ENCODE assay signal across 8 cellular contexts in genomic region chr1:110615548-110616130, GRCh38. TPM values are rescaled to one million over a fixed set of nuclear protein-coding genes. Genes with fewer than 3 reads are reported as not detected.
DNase-seq lines count a peak whose midpoint lies in the region; ATAC-seq and TF ChIP-seq lines count a peak whose summit lies in the region.

No MANE protein-coding gene starts in this region.

- H3K27ac ChIP-seq in Peyer's patch, result no peak overlapping the region
- H3K27ac ChIP-seq in right atrium auricular region, result no peak overlapping the region

- peaks cover 23% of the 10 kb centered on the region for H3K4me1 ChIP-seq in Loucy (ENCODE audit: insufficient read depth, low read length, poor library complexity, severe bottlenecking)
- H3K4me1 ChIP-seq in Peyer's patch, result peaks cover 3 to 10% (median 5%) of the 10 kb centered on the region in 4 donors
- H3K4me1 ChIP-seq in right atrium auricular region, result peaks cover 0 to 17% of the 10 kb centered on the region in 2 donors

- peak; percentile 92 for TF ChIP-seq CTCF in Loucy (conservative IDR thresholded peaks at IDR 0.05; ENCODE audit: low read length)
- peak; percentile 37 to 71 (median 64) for TF ChIP-seq CTCF in Peyer's patch (IDR thresholded peaks at IDR 0.05)
- TF ChIP-seq CTCF in right atrium auricular region (IDR thresholded peaks at IDR 0.05), result peak; percentile 21 to 84
- peak; percentile 88 for TF ChIP-seq CTCF in retinal pigment epithelial cell (conservative IDR thresholded peaks at IDR 0.05; ENCODE audit: low read depth, low read length)

- DNase-seq in EH (ENCODE audit: low read depth) (peak; percentile 65), Peyer's patch (peak in 2 of 3 donors; percentile 58 to 82), amniotic epithelial cell (ENCODE audit: low read depth) (peak; percentile 54), right atrium auricular region (ENCODE audit: low spot score) (no peak), retinal pigment epithelial cell (ENCODE audit: low read depth) (no peak)

- H3K9ac ChIP-seq in Loucy (ENCODE audit: low read depth, low read length, poor library complexity, severe bottlenecking), result no peak overlapping the region

- H3K9me3 ChIP-seq in Loucy (ENCODE audit: insufficient read depth, low read depth, low read length) (no peaks in the 10 kb centered on the region), Peyer's patch (no peaks in the 10 kb centered on the region), right atrium auricular region (no peaks in the 10 kb centered on the region)

- ATAC-seq in GM19455 (IDR thresholded peaks at IDR 0.05; ENCODE audit: unreplicated experiment) (no peak), HG02610 (IDR thresholded peaks at IDR 0.05; ENCODE audit: unreplicated experiment) (no peak)

- H3K4me3 ChIP-seq in Loucy (ENCODE audit: low read length, poor library complexity, severe bottlenecking) (no peak overlapping the region), Peyer's patch (no peak overlapping the region), right atrium auricular region (no peak overlapping the region), retinal pigment epithelial cell (ENCODE audit: low read length) (no peak overlapping the region)

- no peak for TF ChIP-seq POLR2A in Peyer's patch (IDR thresholded peaks at IDR 0.05)

- no peaks in the 10 kb centered on the region for H4K20me1 ChIP-seq in Loucy (ENCODE audit: insufficient read depth, low read length, poor library complexity, severe bottlenecking)

- H3K4me2 ChIP-seq in Loucy (ENCODE audit: low read depth, low read length, poor library complexity, severe bottlenecking), result peak overlapping the region; percentile 57

- H3K9me2 ChIP-seq in Loucy (replicated peaks; ENCODE audit: low read depth, low read length), result no peaks in the 10 kb centered on the region

- H3F3A ChIP-seq in Loucy (ENCODE audit: low read depth), result no peaks in the 10 kb centered on the region

- H3K27me3 ChIP-seq in Loucy (ENCODE audit: insufficient read depth, low read length, poor library complexity, severe bottlenecking) (no peaks in the 10 kb centered on the region), Peyer's patch (no peaks in the 10 kb centered on the region), right atrium auricular region (no peaks in the 10 kb centered on the region)

- H3K36me3 ChIP-seq in Loucy (ENCODE audit: insufficient read depth, low read length) (no peaks in the 10 kb centered on the region), Peyer's patch (no peaks in the 10 kb centered on the region), right atrium auricular region (no peaks in the 10 kb centered on the region)

- no peaks in the 10 kb centered on the region for H3K79me2 ChIP-seq in Loucy (ENCODE audit: insufficient read depth, low read length)

- H2AFZ ChIP-seq in Loucy (ENCODE audit: low read length), result peak overlapping the region; percentile 72; the same call in 1 of the 2 replicates

RNA-seq across cellular contexts. Expression of gene KCNA2, which starts 9.5 kb away (rescaled TPM):
- under 1 TPM in 2 of 4 donors, not detected in 2; 0.38 to 0.40 TPM for total RNA-seq in Peyer's patch
- under 1 TPM; 0.28 to 0.78 TPM for total RNA-seq in right atrium auricular region

RNA-seq across cellular contexts. Expression of gene KCNA3, which starts 59.1 kb away (rescaled TPM):
- 10 to 100 TPM in 1 of 4 donors, 1 to 10 TPM in 3; 2.2 to 21.5 (median 2.9) TPM for total RNA-seq in Peyer's patch
- 1 to 10 TPM; 1.5 to 1.9 TPM for total RNA-seq in right atrium auricular region

Comparison
In these comparisons a context has a peak if more than half of its experiments do, and no peak if none do; other contexts are left out.
1. DNase-seq: peak in EH (single experiment), Peyer's patch (2 of 3) and amniotic epithelial cell (single experiment); none in right atrium auricular region (single experiment) and retinal pigment epithelial cell (single experiment).
2. Peak in every context shown above with its lines, with median percentiles within 50 percentile points of each other: CTCF ChIP-seq.